13 cellular contexts compared by ENCODE assay signal in genomic region chr12:22481557-22482104, GRCh38.
"Had no signal": no experiment of that assay in that cellular context is flagged by ENCODE, and none has a peak within 500 bp of the region (broad histone marks: within the 10 kb centered on the region; RNA-seq: fewer than 3 reads in every experiment).

No MANE protein-coding gene starts in this region.

- H3K4me1 ChIP-seq: left lung, psoas muscle had no signal

- H3K27ac Mint-ChIP-seq: stimulated activated naive B cell treated with anti-CD40 and anti-IgM and Interleukin-4, amounts not matched to agents 10 μg/mL and 1 μg/mL and 100 μg/mL, for 72 hours; type B pancreatic cell had no signal

- H3K27me3 ChIP-seq: left lung had no signal

- H3K9me3 ChIP-seq: left lung, psoas muscle had no signal

- H3K27me3 Mint-ChIP-seq: stimulated activated naive B cell treated with anti-CD40 and anti-IgM and Interleukin-4, amounts not matched to agents 10 μg/mL and 1 μg/mL and 100 μg/mL, for 72 hours; type B pancreatic cell had no signal

- DNase-seq: activated CD4-positive, alpha-beta T cell treated with anti-CD3 and anti-CD28 coated beads, Interleukin-2, amount 50 U/mL, for 48 hours; activated CD4-positive, CD25-positive, alpha-beta regulatory T cell treated with anti-CD3 and anti-CD28 coated beads, Interleukin-2, amount 50 U/mL, for 72 hours; activated naive CD4-positive, alpha-beta T cell treated with Interleukin-2 at 50 U/mL for 16 hours; glutamatergic neuron; left lung; psoas muscle; stimulated activated CD4-positive, alpha-beta T cell treated with anti-CD3 and anti-CD28 coated beads, Interleukin-2, amount 100 ng/mL, for 24 hours; stimulated activated naive B cell treated with anti-CD40 and anti-IgM and Interleukin-4, amounts not matched to agents 10 μg/mL and 1 μg/mL and 100 μg/mL, for 72 hours; substantia nigra; T-helper 2 cell had no signal

- H3K4me3 Mint-ChIP-seq: stimulated activated naive B cell treated with anti-CD40 and anti-IgM and Interleukin-4, amounts not matched to agents 10 μg/mL and 1 μg/mL and 100 μg/mL, for 72 hours; type B pancreatic cell had no signal

- H3K4me3 ChIP-seq: left lung, psoas muscle had no signal

- H3K9me3 Mint-ChIP-seq: stimulated activated naive B cell treated with anti-CD40 and anti-IgM and Interleukin-4, amounts not matched to agents 10 μg/mL and 1 μg/mL and 100 μg/mL, for 72 hours; type B pancreatic cell had no signal

- H3K27ac ChIP-seq: left lung, psoas muscle had no signal

- ATAC-seq: esophagus mucosa; left lung; psoas muscle; sciatic nerve; stimulated activated naive B cell treated with anti-CD40 and anti-IgM and Interleukin-4, amounts not matched to agents 10 μg/mL and 1 μg/mL and 100 μg/mL, for 72 hours had no signal
